ENCODE assay signal across 1 cellular context in the genomic region with DNA sequence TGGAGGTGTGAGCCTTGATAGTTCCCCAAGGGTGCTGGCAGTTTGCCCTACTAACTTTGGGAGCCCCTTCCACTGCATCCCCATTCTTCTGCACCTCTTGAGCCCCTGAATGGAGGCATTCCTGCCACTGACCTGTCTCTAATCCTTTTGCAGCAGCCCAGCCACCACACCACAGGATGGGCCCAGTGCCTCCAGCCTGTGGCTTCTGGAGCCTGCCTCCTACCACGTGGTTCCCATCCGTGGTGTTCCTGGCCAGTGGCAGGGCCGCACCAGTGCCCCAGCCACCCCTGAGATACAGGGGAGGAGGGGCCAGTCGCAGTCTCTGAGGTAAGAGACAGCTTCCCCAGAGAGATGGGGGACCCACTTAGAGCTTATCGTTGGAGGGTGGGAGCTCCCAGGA.
A peak's percentile ranks its signal among the peaks of the same experiment; 100 is the strongest.
TF ChIP-seq lines count a peak whose summit lies in the region.

No MANE protein-coding gene starts in this region.

TF ChIP-seq in K562, 482 proteins besides CTCF, POLR2A, EP300 and RAD21:
- peak; percentile 35; the same call in 1 of the 2 replicates for TF ChIP-seq USF1 (CRISPR knock-in tag; IDR thresholded peaks at IDR 0.05)
- TF ChIP-seq, protein P1, sequence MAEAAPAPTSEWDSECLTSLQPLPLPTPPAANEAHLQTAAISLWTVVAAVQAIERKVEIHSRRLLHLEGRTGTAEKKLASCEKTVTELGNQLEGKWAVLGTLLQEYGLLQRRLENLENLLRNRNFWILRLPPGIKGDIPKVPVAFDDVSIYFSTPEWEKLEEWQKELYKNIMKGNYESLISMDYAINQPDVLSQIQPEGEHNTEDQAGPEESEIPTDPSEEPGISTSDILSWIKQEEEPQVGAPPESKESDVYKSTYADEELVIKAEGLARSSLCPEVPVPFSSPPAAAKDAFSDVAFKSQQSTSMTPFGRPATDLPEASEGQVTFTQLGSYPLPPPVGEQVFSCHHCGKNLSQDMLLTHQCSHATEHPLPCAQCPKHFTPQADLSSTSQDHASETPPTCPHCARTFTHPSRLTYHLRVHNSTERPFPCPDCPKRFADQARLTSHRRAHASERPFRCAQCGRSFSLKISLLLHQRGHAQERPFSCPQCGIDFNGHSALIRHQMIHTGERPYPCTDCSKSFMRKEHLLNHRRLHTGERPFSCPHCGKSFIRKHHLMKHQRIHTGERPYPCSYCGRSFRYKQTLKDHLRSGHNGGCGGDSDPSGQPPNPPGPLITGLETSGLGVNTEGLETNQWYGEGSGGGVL (CRISPR knock-in tag; IDR thresholded peaks at IDR 0.05): no peak
